In genomic region chr19:10502524-10503001, GRCh38 we compare ENCODE assay signal across 1 cellular context.
TF ChIP-seq lines count a peak whose summit lies in the region.

No MANE protein-coding gene starts in this region.

TF ChIP-seq in K562, 482 proteins besides CTCF, POLR2A, EP300 and RAD21 (continued from another document and continues in another):
- TF ChIP-seq KLF1 (tag; IDR thresholded peaks at IDR 0.05) (no peak), ESRRA (IDR thresholded peaks at IDR 0.05; ENCODE audit: borderline replicate concordance, low read depth) (peak; percentile 65; the same call in 1 of the 2 replicates), ZBTB11 (CRISPR knock-in tag; IDR thresholded peaks at IDR 0.05) (peak in 1 of 3 experiments; percentile 76; a peak in 2 of 6 replicates), ZNF274 (IDR thresholded peaks at IDR 0.05; ENCODE audit: borderline replicate concordance, low read depth, low read length) (no peak), ZEB2 (IDR thresholded peaks at IDR 0.05) (no peak), MCM5 (IDR thresholded peaks at IDR 0.05; ENCODE audit: low read depth) (no peak), ZKSCAN1 (IDR thresholded peaks at IDR 0.05; ENCODE audit: low read depth, low read length) (no peak), HMBOX1 (IDR thresholded peaks at IDR 0.05) (no peak), DIDO1 (tag; IDR thresholded peaks at IDR 0.05; ENCODE audit: low read depth) (no peak), ETS1 (conservative IDR thresholded peaks at IDR 0.05; ENCODE audit: control insufficient read depth, low read depth, low read length) (peak; percentile 71; the same call in 1 of the 2 replicates), SLC30A9 (CRISPR knock-in tag; IDR thresholded peaks at IDR 0.05) (no peak), MCM2 (IDR thresholded peaks at IDR 0.05; ENCODE audit: low read depth) (no peak), YY1 (IDR thresholded peaks at IDR 0.05; ENCODE audit: borderline replicate concordance in 1 of 3, control insufficient read depth in 1 of 3, extremely low read depth in 1 of 3, insufficient read depth in 3 of 3, insufficient read length in 1 of 3, insufficient replicate concordance in 2 of 3, low read depth in 1 of 3, low read length in 2 of 3) (peak; percentile 93 to 95 (median 94)), SMAD3 (CRISPR knock-in tag; conservative IDR thresholded peaks at IDR 0.05) (no peak), MXD1 (CRISPR knock-in tag; IDR thresholded peaks at IDR 0.05; ENCODE audit: borderline replicate concordance, poor library complexity, severe bottlenecking) (peak; percentile 45), CEBPB (tag; IDR thresholded peaks at IDR 0.05) (no peak), DNMT1 (IDR thresholded peaks at IDR 0.05) (no peak), MAFF (IDR thresholded peaks at IDR 0.05; ENCODE audit: low read length) (peak; percentile 69; the same call in 1 of the 2 replicates), ATF1 (CRISPR knock-in tag; IDR thresholded peaks at IDR 0.05) (no peak), ATF1 (tag; IDR thresholded peaks at IDR 0.05) (peak; percentile 89), PHF20 (IDR thresholded peaks at IDR 0.05; ENCODE audit: partially characterized antibody) (peak; percentile 24), ZNF740 (CRISPR knock-in tag; IDR thresholded peaks at IDR 0.05) (peak; percentile 87), ZNF740 (tag; IDR thresholded peaks at IDR 0.05) (peak in 1 of 2 experiments; percentile 77; a peak in 2 of 4 replicates), TBL1XR1 (IDR thresholded peaks at IDR 0.05; ENCODE audit: low read length in 2 of 2) (peak; percentile 61 to 71), CHCHD3 (CRISPR knock-in tag; IDR thresholded peaks at IDR 0.05) (peak; percentile 3; the same call in 1 of the 2 replicates), SREBF2 (CRISPR knock-in tag; IDR thresholded peaks at IDR 0.05) (no peak), ADNP (tag; IDR thresholded peaks at IDR 0.05) (no peak), ZNF121 (CRISPR knock-in tag; conservative IDR thresholded peaks at IDR 0.05) (no peak), BRD9 (IDR thresholded peaks at IDR 0.05; ENCODE audit: low read depth, partially characterized antibody) (no peak), ZBTB34 (CRISPR knock-in tag; IDR thresholded peaks at IDR 0.05) (no peak), ARID3B (CRISPR knock-in tag; IDR thresholded peaks at IDR 0.05; ENCODE audit: borderline replicate concordance) (no peak)
- TF ChIP-seq, protein P1, sequence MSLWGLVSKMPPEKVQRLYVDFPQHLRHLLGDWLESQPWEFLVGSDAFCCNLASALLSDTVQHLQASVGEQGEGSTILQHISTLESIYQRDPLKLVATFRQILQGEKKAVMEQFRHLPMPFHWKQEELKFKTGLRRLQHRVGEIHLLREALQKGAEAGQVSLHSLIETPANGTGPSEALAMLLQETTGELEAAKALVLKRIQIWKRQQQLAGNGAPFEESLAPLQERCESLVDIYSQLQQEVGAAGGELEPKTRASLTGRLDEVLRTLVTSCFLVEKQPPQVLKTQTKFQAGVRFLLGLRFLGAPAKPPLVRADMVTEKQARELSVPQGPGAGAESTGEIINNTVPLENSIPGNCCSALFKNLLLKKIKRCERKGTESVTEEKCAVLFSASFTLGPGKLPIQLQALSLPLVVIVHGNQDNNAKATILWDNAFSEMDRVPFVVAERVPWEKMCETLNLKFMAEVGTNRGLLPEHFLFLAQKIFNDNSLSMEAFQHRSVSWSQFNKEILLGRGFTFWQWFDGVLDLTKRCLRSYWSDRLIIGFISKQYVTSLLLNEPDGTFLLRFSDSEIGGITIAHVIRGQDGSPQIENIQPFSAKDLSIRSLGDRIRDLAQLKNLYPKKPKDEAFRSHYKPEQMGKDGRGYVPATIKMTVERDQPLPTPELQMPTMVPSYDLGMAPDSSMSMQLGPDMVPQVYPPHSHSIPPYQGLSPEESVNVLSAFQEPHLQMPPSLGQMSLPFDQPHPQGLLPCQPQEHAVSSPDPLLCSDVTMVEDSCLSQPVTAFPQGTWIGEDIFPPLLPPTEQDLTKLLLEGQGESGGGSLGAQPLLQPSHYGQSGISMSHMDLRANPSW (CRISPR knock-in tag; IDR thresholded peaks at IDR 0.05), result no peak
- TF ChIP-seq, protein P2, sequence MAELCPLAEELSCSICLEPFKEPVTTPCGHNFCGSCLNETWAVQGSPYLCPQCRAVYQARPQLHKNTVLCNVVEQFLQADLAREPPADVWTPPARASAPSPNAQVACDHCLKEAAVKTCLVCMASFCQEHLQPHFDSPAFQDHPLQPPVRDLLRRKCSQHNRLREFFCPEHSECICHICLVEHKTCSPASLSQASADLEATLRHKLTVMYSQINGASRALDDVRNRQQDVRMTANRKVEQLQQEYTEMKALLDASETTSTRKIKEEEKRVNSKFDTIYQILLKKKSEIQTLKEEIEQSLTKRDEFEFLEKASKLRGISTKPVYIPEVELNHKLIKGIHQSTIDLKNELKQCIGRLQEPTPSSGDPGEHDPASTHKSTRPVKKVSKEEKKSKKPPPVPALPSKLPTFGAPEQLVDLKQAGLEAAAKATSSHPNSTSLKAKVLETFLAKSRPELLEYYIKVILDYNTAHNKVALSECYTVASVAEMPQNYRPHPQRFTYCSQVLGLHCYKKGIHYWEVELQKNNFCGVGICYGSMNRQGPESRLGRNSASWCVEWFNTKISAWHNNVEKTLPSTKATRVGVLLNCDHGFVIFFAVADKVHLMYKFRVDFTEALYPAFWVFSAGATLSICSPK (IDR thresholded peaks at IDR 0.05; ENCODE audit: borderline replicate concordance), result no peak
- TF ChIP-seq, protein P3, sequence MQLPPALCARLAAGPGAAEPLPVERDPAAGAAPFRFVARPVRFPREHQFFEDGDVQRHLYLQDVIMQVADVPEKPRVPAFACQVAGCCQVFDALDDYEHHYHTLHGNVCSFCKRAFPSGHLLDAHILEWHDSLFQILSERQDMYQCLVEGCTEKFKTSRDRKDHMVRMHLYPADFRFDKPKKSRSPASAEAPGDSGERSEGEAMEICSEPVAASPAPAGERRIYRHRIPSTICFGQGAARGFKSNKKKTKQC (CRISPR knock-in tag; IDR thresholded peaks at IDR 0.05), result peak; percentile 46; the same call in 1 of the 2 replicates
- TF ChIP-seq, protein P4, sequence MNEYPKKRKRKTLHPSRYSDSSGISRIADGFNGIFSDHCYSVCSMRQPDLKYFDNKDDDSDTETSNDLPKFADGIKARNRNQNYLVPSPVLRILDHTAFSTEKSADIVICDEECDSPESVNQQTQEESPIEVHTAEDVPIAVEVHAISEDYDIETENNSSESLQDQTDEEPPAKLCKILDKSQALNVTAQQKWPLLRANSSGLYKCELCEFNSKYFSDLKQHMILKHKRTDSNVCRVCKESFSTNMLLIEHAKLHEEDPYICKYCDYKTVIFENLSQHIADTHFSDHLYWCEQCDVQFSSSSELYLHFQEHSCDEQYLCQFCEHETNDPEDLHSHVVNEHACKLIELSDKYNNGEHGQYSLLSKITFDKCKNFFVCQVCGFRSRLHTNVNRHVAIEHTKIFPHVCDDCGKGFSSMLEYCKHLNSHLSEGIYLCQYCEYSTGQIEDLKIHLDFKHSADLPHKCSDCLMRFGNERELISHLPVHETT (CRISPR knock-in tag; conservative IDR thresholded peaks at IDR 0.05 in 1 of 2, IDR thresholded peaks at IDR 0.05 in 1 of 2), result peak in 1 of 2 experiments; percentile 84; a peak in 2 of 4 replicates
- TF ChIP-seq, protein P5, sequence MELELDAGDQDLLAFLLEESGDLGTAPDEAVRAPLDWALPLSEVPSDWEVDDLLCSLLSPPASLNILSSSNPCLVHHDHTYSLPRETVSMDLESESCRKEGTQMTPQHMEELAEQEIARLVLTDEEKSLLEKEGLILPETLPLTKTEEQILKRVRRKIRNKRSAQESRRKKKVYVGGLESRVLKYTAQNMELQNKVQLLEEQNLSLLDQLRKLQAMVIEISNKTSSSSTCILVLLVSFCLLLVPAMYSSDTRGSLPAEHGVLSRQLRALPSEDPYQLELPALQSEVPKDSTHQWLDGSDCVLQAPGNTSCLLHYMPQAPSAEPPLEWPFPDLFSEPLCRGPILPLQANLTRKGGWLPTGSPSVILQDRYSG (tag; conservative IDR thresholded peaks at IDR 0.05; ENCODE audit: low read depth), result no peak
- TF ChIP-seq, protein P6, sequence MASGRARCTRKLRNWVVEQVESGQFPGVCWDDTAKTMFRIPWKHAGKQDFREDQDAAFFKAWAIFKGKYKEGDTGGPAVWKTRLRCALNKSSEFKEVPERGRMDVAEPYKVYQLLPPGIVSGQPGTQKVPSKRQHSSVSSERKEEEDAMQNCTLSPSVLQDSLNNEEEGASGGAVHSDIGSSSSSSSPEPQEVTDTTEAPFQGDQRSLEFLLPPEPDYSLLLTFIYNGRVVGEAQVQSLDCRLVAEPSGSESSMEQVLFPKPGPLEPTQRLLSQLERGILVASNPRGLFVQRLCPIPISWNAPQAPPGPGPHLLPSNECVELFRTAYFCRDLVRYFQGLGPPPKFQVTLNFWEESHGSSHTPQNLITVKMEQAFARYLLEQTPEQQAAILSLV (tag; IDR thresholded peaks at IDR 0.05), result no peak
- TF ChIP-seq, protein P7, sequence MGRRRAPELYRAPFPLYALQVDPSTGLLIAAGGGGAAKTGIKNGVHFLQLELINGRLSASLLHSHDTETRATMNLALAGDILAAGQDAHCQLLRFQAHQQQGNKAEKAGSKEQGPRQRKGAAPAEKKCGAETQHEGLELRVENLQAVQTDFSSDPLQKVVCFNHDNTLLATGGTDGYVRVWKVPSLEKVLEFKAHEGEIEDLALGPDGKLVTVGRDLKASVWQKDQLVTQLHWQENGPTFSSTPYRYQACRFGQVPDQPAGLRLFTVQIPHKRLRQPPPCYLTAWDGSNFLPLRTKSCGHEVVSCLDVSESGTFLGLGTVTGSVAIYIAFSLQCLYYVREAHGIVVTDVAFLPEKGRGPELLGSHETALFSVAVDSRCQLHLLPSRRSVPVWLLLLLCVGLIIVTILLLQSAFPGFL (CRISPR knock-in tag; IDR thresholded peaks at IDR 0.05), result 0 out of 2 replicates have a peak, but pooled peaks have one; percentile 5
